ENCODE assay signal across 12 cellular contexts in the genomic region with DNA sequence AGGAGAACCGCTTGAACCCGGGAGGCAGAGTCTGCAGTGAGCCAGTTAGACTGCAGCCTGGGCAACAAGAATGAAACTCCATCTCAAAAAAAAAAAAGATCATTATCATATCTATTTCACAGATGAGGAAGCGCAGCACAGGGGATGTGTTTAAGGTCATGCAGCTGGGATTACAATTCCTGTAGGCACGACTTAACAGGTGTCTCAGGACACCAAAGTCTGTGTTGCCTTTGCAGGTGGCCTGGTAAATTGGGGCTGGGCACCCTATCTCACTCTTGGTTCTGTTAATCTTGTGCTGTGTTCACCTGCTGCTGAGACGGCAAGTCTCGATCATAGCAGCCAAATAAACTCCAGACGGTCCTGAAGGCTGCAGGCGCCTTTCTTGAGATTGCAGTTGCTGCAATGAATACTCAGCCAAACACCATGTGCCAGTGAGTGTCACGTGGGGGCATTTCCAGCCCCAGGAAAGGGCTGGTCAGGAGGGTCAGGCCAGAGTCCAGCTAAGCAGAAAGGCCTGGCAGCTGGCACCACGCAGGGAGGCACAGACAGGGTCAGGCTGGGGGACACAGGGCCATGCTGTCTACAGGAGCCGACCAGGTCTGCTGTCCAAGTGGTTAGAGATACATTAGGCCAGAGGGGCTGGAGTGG. TPM values are rescaled to one million over a fixed set of nuclear protein-coding genes. Genes with fewer than 3 reads are reported as not detected.
DNase-seq lines count a peak whose midpoint lies in the region; TF ChIP-seq lines count a peak whose summit lies in the region.
"Had no signal": no experiment of that assay in that cellular context is flagged by ENCODE, and none has a peak within 500 bp of the region (broad histone marks: within the 10 kb centered on the region; RNA-seq: fewer than 3 reads in every experiment).

No MANE protein-coding gene starts in this region.

- POLR2A ChIA-PET in CD8-positive, alpha-beta memory T cell (lab: Charles Lee), result no interaction called here

- no peaks in the 10 kb centered on the region for H3K36me3 ChIP-seq in CD8-positive, alpha-beta memory T cell (ENCODE audit: insufficient read depth, low read length)
- no peaks in the 10 kb centered on the region for H3K36me3 ChIP-seq in right atrium auricular region
- H3K36me3 ChIP-seq: esophagus muscularis mucosa had no signal

- no peak for DNase-seq in CD8-positive, alpha-beta memory T cell
- peak; percentile 95 for DNase-seq in RPMI8226
- DNase-seq in right atrium auricular region (ENCODE audit: low spot score), result no peak
- DNase-seq in pons (ENCODE audit: low spot score), result peak; percentile 64
- no peak for DNase-seq in stimulated activated naive CD4-positive, alpha-beta T cell treated with Interleukin-2 at 50 U/mL for 16 hours (lab: John Stamatoyannopoulos, UW)
- DNase-seq in COLO829 (ENCODE audit: low spot score), result no peak
- no peak for DNase-seq in activated T-cell treated with anti-CD3 and anti-CD28 coated beads for 4 hours
- DNase-seq in NCI-H748 treated with DMSO at 0.1 percent for 48 hours (lab: John Stamatoyannopoulos, UW), result no peak
- DNase-seq: activated CD4-positive, alpha-beta memory T cell treated with anti-CD3 and anti-CD28 coated beads, Interleukin-2, amount 10 ng/mL, durations not matched to agents 7 days and 5 days; activated naive CD4-positive, alpha-beta T cell; NCI-H187 treated with DMSO at 0.1 percent for 48 hours had no signal

- H3K9me3 Mint-ChIP-seq in CD8-positive, alpha-beta memory T cell, result no peaks in the 10 kb centered on the region
- H3K9me3 Mint-ChIP-seq: activated CD4-positive, alpha-beta memory T cell treated with anti-CD3 and anti-CD28 coated beads, Interleukin-2, amount 10 ng/mL, durations not matched to agents 7 days and 5 days had no signal

- H3K4me1 Mint-ChIP-seq in CD8-positive, alpha-beta memory T cell, result no peaks in the 10 kb centered on the region

- no peak overlapping the region for H3K4me3 Mint-ChIP-seq in CD8-positive, alpha-beta memory T cell
- H3K4me3 Mint-ChIP-seq: activated CD4-positive, alpha-beta memory T cell treated with anti-CD3 and anti-CD28 coated beads, Interleukin-2, amount 10 ng/mL, durations not matched to agents 7 days and 5 days had no signal

- H3K27ac Mint-ChIP-seq in CD8-positive, alpha-beta memory T cell, result no peak overlapping the region
- H3K27ac Mint-ChIP-seq: activated CD4-positive, alpha-beta memory T cell treated with anti-CD3 and anti-CD28 coated beads, Interleukin-2, amount 10 ng/mL, durations not matched to agents 7 days and 5 days had no signal

- no peak for TF ChIP-seq CTCF in right atrium auricular region (IDR thresholded peaks at IDR 0.05)

- no peak overlapping the region for H3K4me3 ChIP-seq in CD8-positive, alpha-beta memory T cell (ENCODE audit: low read length)
- H3K4me3 ChIP-seq in right atrium auricular region, result no peak overlapping the region
- H3K4me3 ChIP-seq: esophagus muscularis mucosa had no signal

- H3K27me3 ChIP-seq in CD8-positive, alpha-beta memory T cell (ENCODE audit: insufficient read depth, low read length, poor library complexity, severe bottlenecking), result no peaks in the 10 kb centered on the region
- no peaks in the 10 kb centered on the region for H3K27me3 ChIP-seq in right atrium auricular region
- H3K27me3 ChIP-seq: esophagus muscularis mucosa had no signal

- H3K27me3 Mint-ChIP-seq in CD8-positive, alpha-beta memory T cell, result no peaks in the 10 kb centered on the region
- H3K27me3 Mint-ChIP-seq: activated CD4-positive, alpha-beta memory T cell treated with anti-CD3 and anti-CD28 coated beads, Interleukin-2, amount 10 ng/mL, durations not matched to agents 7 days and 5 days had no signal

- CTCF ChIA-PET in CD8-positive, alpha-beta memory T cell (lab: Charles Lee), result no interaction called here

- no peaks in the 10 kb centered on the region for H3K9me3 ChIP-seq in CD8-positive, alpha-beta memory T cell (ENCODE audit: low read length)
- H3K9me3 ChIP-seq in right atrium auricular region, result no peaks in the 10 kb centered on the region
- H3K9me3 ChIP-seq: esophagus muscularis mucosa had no signal

- no peaks in the 10 kb centered on the region for H3K36me3 Mint-ChIP-seq in CD8-positive, alpha-beta memory T cell

- H3K27ac ChIP-seq in CD8-positive, alpha-beta memory T cell (ENCODE audit: low read depth, low read length), result peak overlapping the region; percentile 43
- H3K27ac ChIP-seq in right atrium auricular region, result peak overlapping the region; percentile 53 to 54

- no peaks in the 10 kb centered on the region for H3K4me1 ChIP-seq in CD8-positive, alpha-beta memory T cell (ENCODE audit: insufficient read depth, low read length)
- H3K4me1 ChIP-seq in right atrium auricular region, result peaks cover 0 to 15% of the 10 kb centered on the region in 2 donors

RNA-seq across cellular contexts. Expression of gene FGD2, which starts 55.8 kb away (rescaled TPM):
- 1 to 10 TPM; 1.2 to 1.3 TPM for total RNA-seq in CD8-positive, alpha-beta memory T cell
- 0.53 TPM for polyA plus RNA-seq in CD8-positive, alpha-beta memory T cell
- 1 to 10 TPM; 4.9 to 8.0 TPM for total RNA-seq in right atrium auricular region

Comparison
In these comparisons a context has a peak if more than half of its experiments do, and no peak if none do; other contexts are left out.
1. DNase-seq: peak in RPMI8226 (single experiment) and pons (single experiment); none in CD8-positive, alpha-beta memory T cell (0 of 5), right atrium auricular region (single experiment), stimulated activated naive CD4-positive, alpha-beta T cell treated with Interleukin-2 at 50 U/mL for 16 hours (single experiment), COLO829 (single experiment), activated T-cell treated with anti-CD3 and anti-CD28 coated beads for 4 hours (single experiment) and NCI-H748 treated with DMSO at 0.1 percent for 48 hours (single experiment).